31 cellular contexts compared by ENCODE assay signal in the genomic region with DNA sequence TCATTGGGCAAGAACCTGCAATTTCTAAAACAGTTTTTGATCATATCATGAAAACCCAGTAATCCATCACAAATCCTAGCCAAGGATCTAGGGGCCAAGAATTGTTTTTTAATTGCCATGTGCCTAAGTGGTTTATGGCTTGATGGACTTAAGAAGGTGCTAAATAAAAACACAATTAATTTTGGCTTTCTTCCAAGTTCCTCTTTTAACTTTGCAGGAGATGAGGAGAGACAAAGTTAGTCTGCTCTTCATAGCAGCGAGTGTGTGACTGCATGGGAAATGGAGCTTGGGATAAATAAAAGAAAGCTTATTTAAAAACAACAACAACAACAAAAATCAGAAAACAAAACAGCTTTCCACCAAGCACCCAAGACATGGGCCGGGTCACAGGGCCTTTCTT. TPM values are rescaled to one million over a fixed set of nuclear protein-coding genes. Genes with fewer than 3 reads are reported as not detected.
DNase-seq lines count a peak whose midpoint lies in the region; FAIRE-seq and TF ChIP-seq lines count a peak whose summit lies in the region.
"Had no signal": no experiment of that assay in that cellular context is flagged by ENCODE, and none has a peak within 500 bp of the region (broad histone marks: within the 10 kb centered on the region; RNA-seq: fewer than 3 reads in every experiment).

No MANE protein-coding gene starts in this region.

- H2AFZ ChIP-seq in astrocyte (ENCODE audit: low read depth, low read length), result no peak overlapping the region
- no peak overlapping the region for H2AFZ ChIP-seq in mammary epithelial cell (ENCODE audit: low read depth, low read length)
- H2AFZ ChIP-seq: PC-9 had no signal

- H3K27me3 Mint-ChIP-seq in astrocyte (ENCODE audit: low read depth, unreplicated experiment), result no peaks in the 10 kb centered on the region
- H3K27me3 Mint-ChIP-seq: progenitor cell of endocrine pancreas, T-helper 17 cell had no signal

- H3K27me3 ChIP-seq in BLaER1 (0 out of 2 replicates have a peak, but pooled peaks cover 3% of the 10 kb centered on the region), astrocyte (ENCODE audit: insufficient read depth, low read length) (no peaks in the 10 kb centered on the region), testis (no peaks in the 10 kb centered on the region), mammary epithelial cell (ENCODE audit: insufficient read depth, low read length) (no peaks in the 10 kb centered on the region)
- H3K27me3 ChIP-seq: stomach had no signal

- no peak overlapping the region for H3K4me3 Mint-ChIP-seq in astrocyte (ENCODE audit: unreplicated experiment)
- H3K4me3 Mint-ChIP-seq: activated T-cell treated with anti-CD3 and anti-CD28 coated beads, Interleukin-2, amount 50 U/mL, for 4 hours; CD14-positive monocyte; T-helper 17 cell had no signal

- FAIRE-seq in astrocyte (lab: Jason Lieb, UNC), result peak; percentile 45
- FAIRE-seq: G401.6, keratinocyte had no signal

- TF ChIP-seq CTCF in astrocyte (IDR thresholded peaks at IDR 0.05; ENCODE audit: insufficient read depth, low read depth, low read length), result no peak
- no peak for TF ChIP-seq CTCF in testis (IDR thresholded peaks at IDR 0.05)
- no peak for TF ChIP-seq CTCF in mammary epithelial cell (conservative IDR thresholded peaks at IDR 0.05 in 1 of 2, IDR thresholded peaks at IDR 0.05 in 1 of 2; ENCODE audit: extremely low read depth in 1 of 2, insufficient read depth in 1 of 2, low read depth in 1 of 2, low read length in 2 of 2)

- no peaks in the 10 kb centered on the region for H3K9me3 Mint-ChIP-seq in astrocyte (ENCODE audit: unreplicated experiment)
- H3K9me3 Mint-ChIP-seq: activated T-cell treated with anti-CD3 and anti-CD28 coated beads, Interleukin-2, amount 50 U/mL, for 4 hours; CD14-positive monocyte had no signal

- no peak overlapping the region for H3K4me3 ChIP-seq in BLaER1
- no peak overlapping the region for H3K4me3 ChIP-seq in astrocyte (ENCODE audit: insufficient read depth, low read depth, low read length)
- H3K4me3 ChIP-seq in testis, result no peak overlapping the region
- H3K4me3 ChIP-seq in mammary epithelial cell (replicated peaks in 1 of 3; ENCODE audit: insufficient read depth in 1 of 3, low read depth in 2 of 3, low read length in 3 of 3), result no peak overlapping the region
- H3K4me3 ChIP-seq: HAP-1, PC-9, stomach, tibial nerve had no signal

- H4K20me1 ChIP-seq in BLaER1 (peaks cover 24% of the 10 kb centered on the region; the same call in 1 of the 2 replicates), astrocyte (ENCODE audit: insufficient read depth, low read length) (peaks cover 14% of the 10 kb centered on the region), mammary epithelial cell (ENCODE audit: insufficient read depth, low read length) (no peaks in the 10 kb centered on the region)

- CTCF ChIA-PET in mammary epithelial cell (lab: Charles Lee; ENCODE audit: low non-redundant PET), result no interaction called here

- H3K36me3 ChIP-seq in BLaER1, result no peaks in the 10 kb centered on the region
- no peaks in the 10 kb centered on the region for H3K36me3 ChIP-seq in astrocyte (ENCODE audit: insufficient read depth, low read length)
- no peaks in the 10 kb centered on the region for H3K36me3 ChIP-seq in testis (ENCODE audit: low read depth, missing control alignments)
- H3K36me3 ChIP-seq in mammary epithelial cell (ENCODE audit: insufficient read depth, low read length), result no peaks in the 10 kb centered on the region
- H3K36me3 ChIP-seq: HAP-1, stomach, tibial nerve, WERI-Rb-1 had no signal

- in situ Hi-C loops in mammary epithelial cell (cut with MboI; ENCODE audit: low sequenced_read_pairs in 2 of 2), result no loop called here

- peaks cover 42% of the 10 kb centered on the region for H3K4me1 Mint-ChIP-seq in astrocyte (ENCODE audit: low read depth, unreplicated experiment)

- no peaks in the 10 kb centered on the region for H3K9me3 ChIP-seq in BLaER1
- no peaks in the 10 kb centered on the region for H3K9me3 ChIP-seq in astrocyte (ENCODE audit: insufficient read depth, low read depth, low read length)
- no peaks in the 10 kb centered on the region for H3K9me3 ChIP-seq in testis
- H3K9me3 ChIP-seq in mammary epithelial cell (replicated peaks; ENCODE audit: insufficient read depth, low read length), result no peaks in the 10 kb centered on the region
- H3K9me3 ChIP-seq: HAP-1, SK-N-SH, stomach, tibial nerve had no signal

- BruUV-seq in mammary epithelial cell (replicated peaks; lab: Mats Ljungman, UMichigan), result no TSS peak

- TF ChIP-seq POLR2A in testis (IDR thresholded peaks at IDR 0.05), result no peak

- H3K27ac ChIP-seq in BLaER1 (no peak overlapping the region), astrocyte (ENCODE audit: low read depth, low read length) (no peak overlapping the region), testis (no peak overlapping the region), mammary epithelial cell (ENCODE audit: insufficient read depth, low read depth, low read length) (no peak overlapping the region)
- H3K27ac ChIP-seq: HL-60, KMS-11, PC-9, stomach, tibial nerve, WERI-Rb-1 had no signal

- peaks cover 51% of the 10 kb centered on the region for H3K4me1 ChIP-seq in BLaER1
- H3K4me1 ChIP-seq in astrocyte (ENCODE audit: insufficient read depth, low read length), result no peaks in the 10 kb centered on the region
- H3K4me1 ChIP-seq in testis, result no peaks in the 10 kb centered on the region
- H3K4me1 ChIP-seq in mammary epithelial cell (ENCODE audit: insufficient read depth, low read length), result peaks cover 20% of the 10 kb centered on the region
- H3K4me1 ChIP-seq: HAP-1 had no signal

- H3K79me2 ChIP-seq in astrocyte (ENCODE audit: insufficient read depth, low read length) (peaks cover 23% of the 10 kb centered on the region), mammary epithelial cell (ENCODE audit: insufficient read depth, low read length) (peaks cover 69% of the 10 kb centered on the region)

- intact Hi-C loops in testis (cut with DNase I; ENCODE audit: low total_unique reads) (no loop called here), mammary epithelial cell (cut with micrococcal nuclease) (no loop called here)

- H3K36me3 Mint-ChIP-seq in astrocyte (ENCODE audit: low read depth, unreplicated experiment), result peaks cover 2% of the 10 kb centered on the region
- H3K36me3 Mint-ChIP-seq: CD14-positive monocyte had no signal

- H3K4me2 ChIP-seq in BLaER1 (0 out of 2 replicates have a peak overlapping the region, but pooled peaks have one; percentile 42), astrocyte (ENCODE audit: low read length) (no peak overlapping the region), mammary epithelial cell (ENCODE audit: insufficient read depth, low read depth, low read length) (no peak overlapping the region)
- H3K4me2 ChIP-seq: KMS-11, PC-9, SK-N-SH had no signal

- DNase-seq in CD1c-positive myeloid dendritic cell (ENCODE audit: extremely low spot score) (peak; percentile 9), NCI-H82 (lab: John Stamatoyannopoulos, UW) (peak; percentile 63), astrocyte (ENCODE audit: low read depth) (no peak), testis (no peak), mammary epithelial cell (no peak), retina (no peak)
- DNase-seq: activated CD4-positive, alpha-beta T cell treated with anti-CD3 and anti-CD28 coated beads for 48 hours; activated T-cell treated with anti-CD3 and anti-CD28 coated beads, Interleukin-2, amount 50 U/mL, for 4 hours; cerebellar nuclear complex; dermis blood vessel endothelial cell; foreskin fibroblast; head of caudate nucleus; left ventricle myocardium superior; NCI-H1048; NCI-H446 treated with DMSO at 0.1 percent for 48 hours; NCI-H774; PC-9; SK-N-SH; stimulated activated CD4-positive, alpha-beta T cell treated with anti-CD3 and anti-CD28 coated beads, Interleukin-4, amount 100 ng/mL, for 1 hour; stomach; T-helper 17 cell; WERI-Rb-1 had no signal

- WGBS in testis, 2 donors, result 75 to 84% methylated on average over 2 of the region's 2 CpGs
- 61% methylated on average over 2 of the region's 2 CpGs for WGBS in mammary epithelial cell (ENCODE audit: low coverage, missing lambda C conversion rate)

- dilution Hi-C loops in mammary epithelial cell (cut with HindIII; ENCODE audit: low sequenced_read_pairs), result no loop called here

- no peak overlapping the region for H3K9ac ChIP-seq in BLaER1
- no peak overlapping the region for H3K9ac ChIP-seq in astrocyte (ENCODE audit: low read length)
- H3K9ac ChIP-seq in mammary epithelial cell (ENCODE audit: insufficient read depth, low read length), result no peak overlapping the region
- H3K9ac ChIP-seq: KMS-11, SK-N-SH had no signal

- H3K27ac Mint-ChIP-seq in astrocyte (ENCODE audit: unreplicated experiment), result no peak overlapping the region
- H3K27ac Mint-ChIP-seq: progenitor cell of endocrine pancreas, T-helper 17 cell had no signal

RNA-seq across cellular contexts. Expression of gene ARHGEF9, which starts 41.4 kb away (rescaled TPM):
- total RNA-seq in astrocyte (44.8 and 46.0 TPM in 2 replicates), testis (10 to 100 TPM; 13.1 to 18.1 TPM), mammary epithelial cell (10 to 100 TPM; 25.7 to 34.0 TPM)
- polyA plus RNA-seq in testis (ENCODE audit: insufficient read depth, low read depth, low replicate concordance) (9.6 TPM), mammary epithelial cell (15.6 TPM)
- polyA minus RNA-seq in mammary epithelial cell, result 37.5 TPM

Comparison
In these comparisons a context has a peak if more than half of its experiments do, and no peak if none do; other contexts are left out.
1. DNase-seq: peak in CD1c-positive myeloid dendritic cell (single experiment) and NCI-H82 (single experiment); none in astrocyte (single experiment), testis (single experiment), mammary epithelial cell (single experiment) and retina (single experiment).